Comparison of ENCODE assay signal across 1 cellular context in the genomic region with DNA sequence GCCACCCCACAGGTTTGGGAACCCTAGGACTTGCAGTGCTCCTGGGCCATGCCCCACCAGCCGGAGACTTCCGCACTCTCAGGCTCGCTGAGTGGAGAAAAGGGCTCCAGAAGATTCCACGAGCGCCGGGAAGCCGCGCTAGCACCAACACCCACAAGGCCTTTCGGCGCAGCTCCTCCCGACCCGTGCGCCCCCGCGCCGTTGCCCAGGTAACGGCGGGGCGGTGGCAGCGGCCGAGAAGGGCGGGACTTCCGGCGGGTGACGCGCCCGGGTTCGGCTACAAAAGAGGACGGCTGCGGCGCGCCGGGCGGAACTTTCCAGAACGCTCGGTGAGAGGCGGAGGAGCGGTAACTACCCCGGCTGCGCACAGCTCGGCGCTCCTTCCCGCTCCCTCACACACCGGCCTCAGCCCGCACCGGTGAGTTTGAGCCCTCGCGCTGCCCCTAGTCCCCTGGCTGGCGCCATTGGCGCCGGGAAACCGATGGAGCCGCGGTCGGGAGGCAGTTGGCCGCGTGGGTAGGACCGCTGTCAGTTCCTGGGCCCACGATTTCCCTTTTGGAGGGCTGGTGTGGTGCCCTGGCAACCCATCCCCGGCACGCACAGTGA.
TF ChIP-seq lines count a peak whose summit lies in the region.

A gene (plus strand): TSS at position 308 of the 606 bp plus-strand sequence. CDS start 1,212 bp downstream, outside the sequence.

TF ChIP-seq in WTC11, 78 proteins besides CTCF, POLR2A, EP300 and RAD21 (continued from another document):
- TF ChIP-seq, protein P1, sequence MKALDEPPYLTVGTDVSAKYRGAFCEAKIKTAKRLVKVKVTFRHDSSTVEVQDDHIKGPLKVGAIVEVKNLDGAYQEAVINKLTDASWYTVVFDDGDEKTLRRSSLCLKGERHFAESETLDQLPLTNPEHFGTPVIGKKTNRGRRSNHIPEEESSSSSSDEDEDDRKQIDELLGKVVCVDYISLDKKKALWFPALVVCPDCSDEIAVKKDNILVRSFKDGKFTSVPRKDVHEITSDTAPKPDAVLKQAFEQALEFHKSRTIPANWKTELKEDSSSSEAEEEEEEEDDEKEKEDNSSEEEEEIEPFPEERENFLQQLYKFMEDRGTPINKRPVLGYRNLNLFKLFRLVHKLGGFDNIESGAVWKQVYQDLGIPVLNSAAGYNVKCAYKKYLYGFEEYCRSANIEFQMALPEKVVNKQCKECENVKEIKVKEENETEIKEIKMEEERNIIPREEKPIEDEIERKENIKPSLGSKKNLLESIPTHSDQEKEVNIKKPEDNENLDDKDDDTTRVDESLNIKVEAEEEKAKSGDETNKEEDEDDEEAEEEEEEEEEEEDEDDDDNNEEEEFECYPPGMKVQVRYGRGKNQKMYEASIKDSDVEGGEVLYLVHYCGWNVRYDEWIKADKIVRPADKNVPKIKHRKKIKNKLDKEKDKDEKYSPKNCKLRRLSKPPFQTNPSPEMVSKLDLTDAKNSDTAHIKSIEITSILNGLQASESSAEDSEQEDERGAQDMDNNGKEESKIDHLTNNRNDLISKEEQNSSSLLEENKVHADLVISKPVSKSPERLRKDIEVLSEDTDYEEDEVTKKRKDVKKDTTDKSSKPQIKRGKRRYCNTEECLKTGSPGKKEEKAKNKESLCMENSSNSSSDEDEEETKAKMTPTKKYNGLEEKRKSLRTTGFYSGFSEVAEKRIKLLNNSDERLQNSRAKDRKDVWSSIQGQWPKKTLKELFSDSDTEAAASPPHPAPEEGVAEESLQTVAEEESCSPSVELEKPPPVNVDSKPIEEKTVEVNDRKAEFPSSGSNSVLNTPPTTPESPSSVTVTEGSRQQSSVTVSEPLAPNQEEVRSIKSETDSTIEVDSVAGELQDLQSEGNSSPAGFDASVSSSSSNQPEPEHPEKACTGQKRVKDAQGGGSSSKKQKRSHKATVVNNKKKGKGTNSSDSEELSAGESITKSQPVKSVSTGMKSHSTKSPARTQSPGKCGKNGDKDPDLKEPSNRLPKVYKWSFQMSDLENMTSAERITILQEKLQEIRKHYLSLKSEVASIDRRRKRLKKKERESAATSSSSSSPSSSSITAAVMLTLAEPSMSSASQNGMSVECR (CRISPR knock-in tag; IDR thresholded peaks at IDR 0.05; ENCODE audit: borderline replicate concordance), result peak; percentile 89; the same call in 1 of the 2 replicates
- TF ChIP-seq ESRRA (CRISPR knock-in tag; IDR thresholded peaks at IDR 0.05; ENCODE audit: borderline replicate concordance) (peak; percentile 71; the same call in 1 of the 2 replicates), NR1H2 (CRISPR knock-in tag; IDR thresholded peaks at IDR 0.05) (no peak), TEAD1 (CRISPR knock-in tag; IDR thresholded peaks at IDR 0.05) (no peak), SP1 (CRISPR knock-in tag; conservative IDR thresholded peaks at IDR 0.05) (peak; percentile 87), RORB (CRISPR knock-in tag; IDR thresholded peaks at IDR 0.05) (peak; percentile 70; the same call in 1 of the 2 replicates), GABPB1 (CRISPR knock-in tag; IDR thresholded peaks at IDR 0.05) (peak; percentile 76)
